30 cellular contexts compared by ENCODE assay signal in the genomic region with DNA sequence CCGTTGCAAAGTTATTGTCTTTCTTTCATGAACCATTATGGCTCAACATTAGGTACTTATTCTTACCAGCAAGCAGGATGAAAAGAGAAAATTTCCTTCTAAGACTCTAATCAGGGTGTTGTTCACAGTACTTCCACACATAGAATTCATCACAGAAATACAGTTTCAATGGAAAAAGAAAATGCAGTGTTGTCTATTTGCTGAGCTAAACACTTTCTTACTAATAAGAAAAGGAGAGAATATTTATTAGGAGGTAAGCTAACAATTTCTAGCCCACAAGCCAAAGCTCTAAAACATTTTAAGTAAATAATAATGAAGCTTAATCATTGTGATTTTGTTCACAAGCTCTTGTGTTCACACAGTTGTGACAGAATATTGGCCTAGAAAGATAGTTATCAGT.
"Had no signal": no experiment of that assay in that cellular context is flagged by ENCODE, and none has a peak within 500 bp of the region (broad histone marks: within the 10 kb centered on the region; RNA-seq: fewer than 3 reads in every experiment).

No MANE protein-coding gene starts in this region.

- H3K79me2 ChIP-seq: parathyroid adenoma had no signal

- H3K9ac ChIP-seq: parathyroid adenoma had no signal

- H3K27ac ChIP-seq: neutrophil, ovary, parathyroid adenoma, psoas muscle, skin epidermis, spleen, suprapubic skin, testis, tibial artery, transverse colon, upper lobe of right lung, uterus had no signal

- H3K9me3 ChIP-seq: neutrophil, ovary, psoas muscle, suprapubic skin, testis, tibial artery, upper lobe of right lung, uterus had no signal

- H3K4me2 ChIP-seq: smooth muscle cell had no signal

- H3K36me3 ChIP-seq: neutrophil, ovary, spleen, suprapubic skin, tibial artery, transverse colon, upper lobe of right lung, uterus had no signal

- H2AFZ ChIP-seq: parathyroid adenoma had no signal

- H3K4me1 ChIP-seq: parathyroid adenoma, psoas muscle, spleen, suprapubic skin, testis, tibial artery, transverse colon, upper lobe of right lung, uterus had no signal

- H3K27me3 ChIP-seq: neutrophil, ovary, spleen, suprapubic skin, testis, tibial artery, transverse colon, upper lobe of right lung, uterus had no signal

- DNase-seq: naive thymus-derived CD8-positive, alpha-beta T cell; nephron progenitor cell; nucleus accumbens; ovary; posterior cingulate gyrus; psoas muscle; right cardiac atrium; spleen; stimulated activated CD4-positive, alpha-beta T cell treated with anti-CD3 and anti-CD28 coated beads, Interleukin-12 subunit alpha, Interleukin-12 subunit beta, amount 100 ng/mL, for 4 hours; stimulated activated CD4-positive, alpha-beta T cell treated with anti-CD3 and anti-CD28 coated beads, Interleukin-1b, Interleukin-23, amount 100 ng/mL, for 48 hours; stimulated activated CD4-positive, alpha-beta T cell treated with anti-CD3 and anti-CD28 coated beads, Interleukin-4, amount 100 ng/mL, for 1 hour; stimulated activated CD4-positive, alpha-beta T cell treated with anti-CD3 and anti-CD28 coated beads, Interleukin-4, amount 100 ng/mL, for 4 hours; stimulated activated CD8-positive, alpha-beta memory T cell treated with anti-CD3 and anti-CD28 coated beads, Interleukin-4, amount 100 ng/mL, for 48 hours; stimulated activated naive CD4-positive, alpha-beta T cell; stimulated activated naive CD8-positive, alpha-beta T cell treated with anti-CD3 and anti-CD28 coated beads, Interleukin-15, amount 100 ng/mL, for 72 hours; stimulated activated naive CD8-positive, alpha-beta T cell treated with anti-CD3 and anti-CD28 coated beads, Interleukin-15, Interleukin-2, amounts not matched to agents 100 U/mL and 50 U/mL, for 24 hours; substantia nigra; testis; tibial artery; transverse colon; upper lobe of right lung; uterus had no signal

- ATAC-seq: naive thymus-derived CD8-positive, alpha-beta T cell; natural killer cell treated with Interleukin-12 subunit alpha and Interleukin-12 subunit beta and Interleukin-15 and Interleukin-18, amount 100 ng/mL, for 72 hours; psoas muscle; right cardiac atrium; sciatic nerve; stimulated activated memory B cell treated with anti-CD40 and anti-IgM and Interleukin-4, amounts not matched to agents 10 μg/mL and 1 μg/mL and 100 μg/mL, for 72 hours; stimulated activated naive CD8-positive, alpha-beta T cell treated with anti-CD3 and anti-CD28 coated beads, Interleukin-15, amount 100 ng/mL, for 72 hours; stimulated activated naive CD8-positive, alpha-beta T cell treated with anti-CD3 and anti-CD28 coated beads, Interleukin-15, Interleukin-2, amounts not matched to agents 100 U/mL and 50 U/mL, for 24 hours; upper lobe of right lung had no signal

- H3K4me3 ChIP-seq: ovary, psoas muscle, skin epidermis, smooth muscle cell, spleen, suprapubic skin, testis, tibial artery, transverse colon, upper lobe of right lung, uterus had no signal
